In the genomic region with DNA sequence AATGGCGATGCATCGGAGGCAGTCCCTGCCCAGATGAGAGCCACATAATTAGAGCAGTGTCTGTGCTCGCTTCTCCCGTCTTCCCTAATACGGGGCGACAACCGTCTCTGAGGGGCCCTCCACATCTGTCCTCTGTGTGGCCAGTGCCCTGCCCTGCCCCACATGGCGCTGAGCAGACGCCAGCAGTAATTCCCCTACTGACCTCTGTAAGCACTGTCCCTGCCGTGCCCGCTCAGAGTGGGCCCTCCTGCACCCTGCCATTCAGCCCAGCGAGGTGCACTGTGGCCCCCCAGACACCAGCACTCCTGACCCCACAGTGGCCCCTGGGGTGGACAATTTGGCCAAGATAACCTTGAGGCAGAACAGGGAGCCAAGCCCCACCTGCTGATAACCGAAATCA, we compare ENCODE assay signal across 1 cellular context.
TF ChIP-seq lines count a peak whose summit lies in the region.

No MANE protein-coding gene starts in this region.

TF ChIP-seq in A549, 52 proteins besides CTCF, POLR2A, EP300 and RAD21:
- no peak for TF ChIP-seq RNF2 (IDR thresholded peaks at IDR 0.05; ENCODE audit: borderline replicate concordance, low read depth)
- no peak for TF ChIP-seq E2F6 (IDR thresholded peaks at IDR 0.05; ENCODE audit: borderline replicate concordance, low read depth)
- no peak for TF ChIP-seq KDM1A (IDR thresholded peaks at IDR 0.05; ENCODE audit: low read depth)
- no peak for TF ChIP-seq KDM5A (IDR thresholded peaks at IDR 0.05)
- TF ChIP-seq ZSCAN20 (CRISPR knock-in tag; IDR thresholded peaks at IDR 0.05): no peak
- TF ChIP-seq ZC3H11A (IDR thresholded peaks at IDR 0.05): no peak
- TF ChIP-seq RFX5 (IDR thresholded peaks at IDR 0.05): no peak
- no peak for TF ChIP-seq HOXB13 (CRISPR knock-in tag; IDR thresholded peaks at IDR 0.05; ENCODE audit: low read depth)
- TF ChIP-seq EHMT2 (IDR thresholded peaks at IDR 0.05; ENCODE audit: low read depth): no peak
TF ChIP-seq in A549: peak in this region for 0.
